ENCODE assay signal across 38 cellular contexts in the genomic region with DNA sequence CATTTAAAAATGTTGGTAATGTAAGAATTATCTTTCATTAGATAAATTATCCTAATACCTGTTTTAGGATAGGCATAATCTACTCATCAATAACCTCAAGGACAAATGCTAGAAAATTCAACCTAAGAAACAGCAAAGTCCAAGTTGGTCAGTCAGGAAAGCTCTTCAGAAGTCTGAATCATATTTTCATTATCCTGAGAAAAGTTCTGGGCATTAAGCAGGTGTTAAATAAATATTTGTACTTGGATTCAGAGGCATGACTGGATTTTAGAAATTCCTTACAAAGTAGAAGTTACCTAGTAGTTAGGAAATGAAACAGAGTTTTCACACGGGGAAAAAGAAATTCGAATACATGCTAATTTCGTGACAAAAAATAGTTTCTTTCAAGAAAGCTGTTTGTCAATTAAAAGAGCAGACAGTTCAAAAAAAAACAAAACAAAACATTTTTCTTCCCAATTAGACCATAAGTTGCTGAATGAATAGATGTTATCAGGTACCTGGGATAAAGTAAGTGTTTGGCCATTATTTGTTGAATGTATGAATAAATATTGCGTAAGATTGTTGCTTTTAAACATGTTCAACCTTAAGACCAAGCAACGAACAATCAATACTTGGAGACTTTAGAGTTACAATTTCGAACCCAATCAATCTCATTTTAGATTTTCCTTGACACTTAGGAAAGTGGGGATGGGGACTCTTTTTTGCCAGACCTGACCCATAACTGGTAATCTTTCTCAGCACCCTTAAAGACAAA.
"Had no signal": no experiment of that assay in that cellular context is flagged by ENCODE, and none has a peak within 500 bp of the region (broad histone marks: within the 10 kb centered on the region; RNA-seq: fewer than 3 reads in every experiment).

No MANE protein-coding gene starts in this region.

- H3K27ac ChIP-seq: adrenal gland, cardiac muscle cell, VCaP had no signal

- H3K36me3 ChIP-seq: adrenal gland, cardiac muscle cell had no signal

- DNase-seq: activated B cell treated with CpG ODN at 0.5 μM for 24 hours; activated CD4-positive, alpha-beta memory T cell treated with anti-CD3 and anti-CD28 coated beads for 36 hours; activated CD4-positive, alpha-beta T cell treated with anti-CD3 and anti-CD28 coated beads for 4 hours; activated CD4-positive, alpha-beta T cell treated with anti-CD3 and anti-CD28 coated beads, Interleukin-2, amount 10 ng/mL, durations not matched to agents 24 days and 14 days; activated CD4-positive, alpha-beta T cell treated with anti-CD3 and anti-CD28 coated beads, Interleukin-2, amount 50 U/mL, for 1 hour; activated CD4-positive, alpha-beta T cell treated with anti-CD3 and anti-CD28 coated beads, Interleukin-2, amount 50 U/mL, for 4 hours; activated CD4-positive, CD25-positive, alpha-beta regulatory T cell treated with anti-CD3 and anti-CD28 coated beads, Interleukin-2, amount 50 U/mL, for 72 hours; activated CD8-positive, alpha-beta memory T cell treated with anti-CD3 and anti-CD28 coated beads, Interleukin-2, amount 50 U/mL, for 4 hours; activated CD8-positive, alpha-beta T cell treated with anti-CD3 and anti-CD28 coated beads for 36 hours; activated effector memory CD4-positive, alpha-beta T cell treated with anti-CD3 and anti-CD28 coated beads, Interleukin-2, amount 50 U/mL, for 16 hours; activated gamma-delta T cell treated with Interleukin-2 at 50 U/mL for 16 hours; activated naive CD4-positive, alpha-beta T cell; activated naive CD4-positive, alpha-beta T cell treated with anti-CD3 and anti-CD28 coated beads for 36 hours; activated naive CD4-positive, alpha-beta T cell treated with anti-CD3 and anti-CD28 coated beads, Interleukin-2, amount 50 U/mL, for 16 hours; activated naive CD8-positive, alpha-beta T cell treated with anti-CD3 and anti-CD28 coated beads for 36 hours; activated T-cell treated with anti-CD3 and anti-CD28 coated beads for 4 hours; activated T-cell treated with anti-CD3 and anti-CD28 coated beads, Interleukin-2, amount 50 U/mL, for 1 hour; activated T-cell treated with anti-CD3 and anti-CD28 coated beads, Interleukin-2, amount 50 U/mL, for 4 hours; activated T-cell treated with anti-CD3 and anti-CD28 coated beads, Interleukin-2, amount 50 U/mL, for 72 hours; adrenal gland; amniotic stem cell; aorta; caudate nucleus; cerebellar nuclear complex; T-helper 1 cell; T-helper 2 cell; T-helper 9 cell had no signal

- H3K4me1 ChIP-seq: adrenal gland had no signal

- FAIRE-seq: astrocyte, TTC549 had no signal

- ATAC-seq: activated CD8-positive, alpha-beta T cell treated with anti-CD3 and anti-CD28 coated beads for 36 hours; activated naive CD4-positive, alpha-beta T cell treated with anti-CD3 and anti-CD28 coated beads, Interleukin-2, amount 50 U/mL, for 72 hours; activated T-cell treated with anti-CD3 and anti-CD28 coated beads, Interleukin-2, amount 50 U/mL, for 4 hours; activated T-cell treated with anti-CD3 and anti-CD28 coated beads, Interleukin-2, amount 50 U/mL, for 72 hours; activated T-helper 17 cell treated with anti-CD3 and anti-CD28 coated beads, Interleukin-2, amount 50 U/mL, for 72 hours had no signal

- H3K9me3 ChIP-seq: adrenal gland had no signal

- H3K4me1 Mint-ChIP-seq: activated B cell treated with CpG ODN at 0.5 μM for 24 hours; activated CD4-positive, alpha-beta T cell treated with anti-CD3 and anti-CD28 coated beads, Interleukin-2, amount 10 ng/mL, durations not matched to agents 24 days and 14 days; activated naive CD8-positive, alpha-beta T cell treated with anti-CD3 and anti-CD28 coated beads for 36 hours; activated T-helper 17 cell treated with anti-CD3 and anti-CD28 coated beads, Interleukin-2, amount 50 U/mL, for 72 hours; central memory CD8-positive, alpha-beta T cell had no signal

- H3K27me3 ChIP-seq: adrenal gland, cardiac muscle cell had no signal

- H3K27ac Mint-ChIP-seq: activated B cell treated with CpG ODN at 0.5 μM for 24 hours; activated CD4-positive, alpha-beta memory T cell treated with anti-CD3 and anti-CD28 coated beads for 36 hours; activated CD4-positive, alpha-beta T cell treated with anti-CD3 and anti-CD28 coated beads, Interleukin-2, amount 10 ng/mL, durations not matched to agents 24 days and 14 days; activated CD8-positive, alpha-beta T cell treated with anti-CD3 and anti-CD28 coated beads for 36 hours; activated naive CD4-positive, alpha-beta T cell treated with anti-CD3 and anti-CD28 coated beads for 36 hours; activated naive CD4-positive, alpha-beta T cell treated with anti-CD3 and anti-CD28 coated beads, Interleukin-2, amount 50 U/mL, for 72 hours; activated naive CD8-positive, alpha-beta T cell treated with anti-CD3 and anti-CD28 coated beads for 36 hours; activated T-cell treated with anti-CD3 and anti-CD28 coated beads, Interleukin-2, amount 50 U/mL, for 72 hours; activated T-helper 1 cell treated with anti-CD3 and anti-CD28 coated beads, Interleukin-12 subunit alpha, Interleukin-12 subunit beta, Interleukin-2, Interleukin-4 antibody, amounts not matched to agents 30 ng/mL and 10 ng/mL and 1 ng/mL, durations not matched to agents 14 hours and 24 hours and 36 hours; activated T-helper 17 cell treated with anti-CD3 and anti-CD28 coated beads, Interleukin-2, amount 50 U/mL, for 72 hours; brain; T-helper 1 cell treated with Interleukin-12 subunit alpha and Interleukin-12 subunit beta and Interleukin-4 antibody, amounts not matched to agents 30 μg/mL and 1 μg/mL, for 36 hours; T-helper 2 cell treated with Interferon-gamma antibody and Interleukin-4, amounts not matched to agents 5 μg/mL and 100 μg/mL, for 36 hours had no signal

- H3K36me3 Mint-ChIP-seq: activated CD4-positive, alpha-beta memory T cell treated with anti-CD3 and anti-CD28 coated beads for 36 hours; activated naive CD4-positive, alpha-beta T cell treated with anti-CD3 and anti-CD28 coated beads, Interleukin-2, amount 50 U/mL, for 72 hours; activated naive CD8-positive, alpha-beta T cell treated with anti-CD3 and anti-CD28 coated beads for 36 hours; brain had no signal

- H3K9me3 Mint-ChIP-seq: activated B cell treated with CpG ODN at 0.5 μM for 24 hours; activated CD4-positive, alpha-beta memory T cell treated with anti-CD3 and anti-CD28 coated beads for 36 hours; activated CD4-positive, alpha-beta T cell treated with anti-CD3 and anti-CD28 coated beads, Interleukin-2, amount 10 ng/mL, durations not matched to agents 24 days and 14 days; activated naive CD4-positive, alpha-beta T cell treated with anti-CD3 and anti-CD28 coated beads for 36 hours; activated T-cell treated with anti-CD3 and anti-CD28 coated beads, Interleukin-2, amount 50 U/mL, for 4 hours; activated T-helper 1 cell treated with anti-CD3 and anti-CD28 coated beads, Interleukin-12 subunit alpha, Interleukin-12 subunit beta, Interleukin-2, Interleukin-4 antibody, amounts not matched to agents 30 ng/mL and 10 ng/mL and 1 ng/mL, durations not matched to agents 14 hours and 24 hours and 36 hours; activated T-helper 17 cell treated with anti-CD3 and anti-CD28 coated beads, Interleukin-2, amount 50 U/mL, for 72 hours; central memory CD8-positive, alpha-beta T cell; T-helper 1 cell treated with Interleukin-12 subunit alpha and Interleukin-12 subunit beta and Interleukin-4 antibody, amounts not matched to agents 30 μg/mL and 1 μg/mL, for 36 hours; T-helper 2 cell treated with Interferon-gamma antibody and Interleukin-4, amounts not matched to agents 5 μg/mL and 100 μg/mL, for 36 hours had no signal

- H3K4me3 ChIP-seq: adrenal gland, cardiac muscle cell had no signal

- H3K4me3 Mint-ChIP-seq: activated B cell treated with CpG ODN at 0.5 μM for 24 hours; activated CD4-positive, alpha-beta memory T cell treated with anti-CD3 and anti-CD28 coated beads for 36 hours; activated CD4-positive, alpha-beta T cell treated with anti-CD3 and anti-CD28 coated beads, Interleukin-2, amount 10 ng/mL, durations not matched to agents 24 days and 14 days; activated CD8-positive, alpha-beta T cell treated with anti-CD3 and anti-CD28 coated beads for 36 hours; activated naive CD4-positive, alpha-beta T cell treated with anti-CD3 and anti-CD28 coated beads for 36 hours; activated naive CD8-positive, alpha-beta T cell treated with anti-CD3 and anti-CD28 coated beads for 36 hours; activated T-cell treated with anti-CD3 and anti-CD28 coated beads, Interleukin-2, amount 50 U/mL, for 4 hours; activated T-cell treated with anti-CD3 and anti-CD28 coated beads, Interleukin-2, amount 50 U/mL, for 72 hours; activated T-helper 1 cell treated with anti-CD3 and anti-CD28 coated beads, Interleukin-12 subunit alpha, Interleukin-12 subunit beta, Interleukin-2, Interleukin-4 antibody, amounts not matched to agents 30 ng/mL and 10 ng/mL and 1 ng/mL, durations not matched to agents 14 hours and 24 hours and 36 hours; activated T-helper 17 cell treated with anti-CD3 and anti-CD28 coated beads, Interleukin-2, amount 50 U/mL, for 72 hours; brain; central memory CD8-positive, alpha-beta T cell; T-helper 1 cell treated with Interleukin-12 subunit alpha and Interleukin-12 subunit beta and Interleukin-4 antibody, amounts not matched to agents 30 μg/mL and 1 μg/mL, for 36 hours; T-helper 2 cell treated with Interferon-gamma antibody and Interleukin-4, amounts not matched to agents 5 μg/mL and 100 μg/mL, for 36 hours had no signal
